24 cellular contexts compared by ENCODE assay signal in the genomic region with DNA sequence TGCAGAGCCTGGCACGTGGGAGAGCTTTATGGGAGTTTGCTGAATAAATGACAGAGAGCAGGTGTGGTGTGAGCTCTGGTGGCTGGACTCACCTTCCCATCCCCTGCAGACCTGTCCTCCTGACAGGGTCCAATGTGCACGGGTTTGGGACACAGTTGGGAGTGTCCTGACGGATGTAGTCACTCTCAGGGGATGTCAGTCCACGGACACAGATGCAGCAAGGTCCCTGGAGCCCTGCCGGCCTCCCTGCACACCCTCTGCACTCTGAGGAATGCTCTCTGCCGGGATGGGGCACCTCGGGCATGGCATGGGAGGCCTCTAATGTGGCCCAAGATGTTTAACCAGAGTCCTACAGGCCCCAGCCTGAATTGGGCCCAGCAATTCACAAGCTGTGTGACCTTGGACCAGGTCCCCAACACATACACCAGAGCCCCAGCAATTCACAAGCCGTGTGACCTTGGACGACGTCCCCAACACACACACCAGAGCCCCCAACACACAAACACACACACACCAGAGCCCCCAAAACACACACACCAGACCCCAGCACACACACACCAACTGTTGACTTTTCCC. TPM values are rescaled to one million over a fixed set of nuclear protein-coding genes. Genes with fewer than 3 reads are reported as not detected.
"Had no signal": no experiment of that assay in that cellular context is flagged by ENCODE, and none has a peak within 500 bp of the region (broad histone marks: within the 10 kb centered on the region; RNA-seq: fewer than 3 reads in every experiment).

No MANE protein-coding gene starts in this region.

- DNase-seq: activated B cell treated with CpG ODN at 0.5 μM for 24 hours; activated CD4-positive, alpha-beta T cell treated with anti-CD3 and anti-CD28 coated beads for 36 hours; activated CD4-positive, alpha-beta T cell treated with anti-CD3 and anti-CD28 coated beads, Interleukin-2, amount 50 U/mL, for 4 hours; activated gamma-delta T cell treated with Interleukin-2 at 50 U/mL for 16 hours; activated T-cell treated with anti-CD3 and anti-CD28 coated beads, Interleukin-2, amount 50 U/mL, for 1 hour; brain microvascular endothelial cell; caudate nucleus; effector memory CD4-positive, alpha-beta T cell; glutamatergic neuron; hippocampal formation; stimulated activated CD4-positive, alpha-beta T cell treated with anti-CD3 and anti-CD28 coated beads, Interleukin-1b, Interleukin-23, amount 100 ng/mL, for 48 hours; stimulated activated naive CD8-positive, alpha-beta T cell treated with anti-CD3 and anti-CD28 coated beads, Interleukin-15, amount 100 ng/mL, for 72 hours; trophoblast cell had no signal

- H3K9me3 ChIP-seq: adrenal gland, ascending aorta, right lobe of liver, suprapubic skin had no signal

- H3K36me3 ChIP-seq: adrenal gland, ascending aorta, brain microvascular endothelial cell, right lobe of liver, suprapubic skin had no signal

- H3K27ac ChIP-seq: adrenal gland, ascending aorta, brain microvascular endothelial cell, foreskin keratinocyte, parathyroid adenoma, right lobe of liver, skin epidermis, suprapubic skin had no signal

- H3K4me1 ChIP-seq: adrenal gland, ascending aorta, foreskin keratinocyte, parathyroid adenoma, right lobe of liver, suprapubic skin had no signal

- H3K79me2 ChIP-seq: parathyroid adenoma had no signal

- H2AFZ ChIP-seq: parathyroid adenoma had no signal

- H3K27me3 ChIP-seq: ascending aorta, brain microvascular endothelial cell, foreskin keratinocyte, right lobe of liver had no signal

- H3K4me3 ChIP-seq: adrenal gland, ascending aorta, right lobe of liver, skin epidermis, suprapubic skin had no signal

- H3K9ac ChIP-seq: parathyroid adenoma had no signal

RNA-seq across cellular contexts. Expression of a gene that starts 30.0 kb away (rescaled TPM):
- total RNA-seq: activated B cell treated with CpG ODN at 0.5 μM for 24 hours; activated CD4-positive, alpha-beta T cell treated with anti-CD3 and anti-CD28 coated beads for 36 hours; adrenal gland; ascending aorta; dermis blood vessel endothelial cell; foreskin keratinocyte; liver; natural killer cell treated with Interleukin-12 subunit alpha and Interleukin-12 subunit beta and Interleukin-15 and Interleukin-18, amount 100 ng/mL, for 72 hours; right lobe of liver; suprapubic skin had no signal
- polyA plus RNA-seq: adrenal gland, esophagus, foreskin keratinocyte, liver had no signal
